ENCODE assay signal across 8 cellular contexts in genomic region chr19:294819-295686, GRCh38. TPM values are rescaled to one million over a fixed set of nuclear protein-coding genes. Genes with fewer than 3 reads are reported as not detected.
DNase-seq lines count a peak whose midpoint lies in the region; ATAC-seq and TF ChIP-seq lines count a peak whose summit lies in the region.

No MANE protein-coding gene starts in this region.

- CTCF ChIA-PET in CD8-positive, alpha-beta memory T cell (lab: Charles Lee) = interaction anchor here (1.6 kb wide), 1 partner anchor 211 kb away, joined by 4 read pairs; no protein-coding TSS in a partner anchor

- peak; percentile 60 for TF ChIP-seq RAD21 in Ishikawa (IDR thresholded peaks at IDR 0.05; ENCODE audit: low read depth)

- peaks cover 0 to under 1% (median 0%) of the 10 kb centered on the region in 3 donors for H3K36me3 Mint-ChIP-seq in CD8-positive, alpha-beta memory T cell
- H3K36me3 Mint-ChIP-seq in effector memory CD8-positive, alpha-beta T cell (ENCODE audit: insufficient read depth) = peaks cover 6% of the 10 kb centered on the region

- no peak overlapping the region for H3K27ac Mint-ChIP-seq in CD8-positive, alpha-beta memory T cell
- no peak overlapping the region for H3K27ac Mint-ChIP-seq in effector memory CD8-positive, alpha-beta T cell

- no peaks in the 10 kb centered on the region for H3K36me3 ChIP-seq in CD8-positive, alpha-beta memory T cell (ENCODE audit: insufficient read depth, low read length)

- H3K4me1 ChIP-seq in CD8-positive, alpha-beta memory T cell (ENCODE audit: insufficient read depth, low read length) = peaks cover 9% of the 10 kb centered on the region

- no peak for TF ChIP-seq EP300 in Ishikawa (IDR thresholded peaks at IDR 0.05; ENCODE audit: borderline replicate concordance)

- peak in 3 of 5 donors; percentile 15 to 40 (median 19) for DNase-seq in CD8-positive, alpha-beta memory T cell
- DNase-seq in activated CD4-positive, alpha-beta T cell treated with anti-CD3 and anti-CD28 coated beads for 48 hours = peak; percentile 66
- peak; percentile 34 to 45 (median 43) for DNase-seq in effector memory CD8-positive, alpha-beta T cell
- DNase-seq in midbrain (lab: John Stamatoyannopoulos, UW) (peak; percentile 39), substantia nigra (lab: John Stamatoyannopoulos, UW) (peak in 28 of 49 donors; percentile 5 to 62 (median 32)), G401 (ENCODE audit: low spot score) (no peak)

- peak overlapping the region in 4 of 7 donors; percentile 33 to 41 (median 38) for H3K4me3 Mint-ChIP-seq in CD8-positive, alpha-beta memory T cell
- H3K4me3 Mint-ChIP-seq in effector memory CD8-positive, alpha-beta T cell = peak overlapping the region; percentile 15 to 49

- POLR2A ChIA-PET in CD8-positive, alpha-beta memory T cell (lab: Charles Lee) = no interaction called here

- no peaks in the 10 kb centered on the region for H3K9me3 ChIP-seq in CD8-positive, alpha-beta memory T cell (ENCODE audit: low read length)

- peaks cover 24 to 47% of the 10 kb centered on the region in 2 donors for H3K27me3 Mint-ChIP-seq in CD8-positive, alpha-beta memory T cell
- peaks cover 38 to 55% of the 10 kb centered on the region in 2 donors for H3K27me3 Mint-ChIP-seq in effector memory CD8-positive, alpha-beta T cell

- H3K27me3 ChIP-seq in CD8-positive, alpha-beta memory T cell (ENCODE audit: insufficient read depth, low read length, poor library complexity, severe bottlenecking) = peaks cover 12% of the 10 kb centered on the region

- in situ Hi-C loops in G401 (cut with HindIII; ENCODE audit: low sequenced_read_pairs) = no loop called here

- peaks cover 14 to 17% (median 16%) of the 10 kb centered on the region in 3 donors for H3K4me1 Mint-ChIP-seq in CD8-positive, alpha-beta memory T cell
- H3K4me1 Mint-ChIP-seq in effector memory CD8-positive, alpha-beta T cell (ENCODE audit: low read depth in 2 of 2) = peaks cover 5 to 10% of the 10 kb centered on the region in 2 donors

- H3K4me3 ChIP-seq in CD8-positive, alpha-beta memory T cell (ENCODE audit: low read length) = no peak overlapping the region

- ATAC-seq in effector memory CD8-positive, alpha-beta T cell (replicated peaks) = peak; percentile 61
- ATAC-seq in GM21737 (IDR thresholded peaks at IDR 0.05; ENCODE audit: unreplicated experiment) = no peak

- H3K27ac ChIP-seq in CD8-positive, alpha-beta memory T cell (ENCODE audit: low read depth, low read length) = no peak overlapping the region
- H3K27ac ChIP-seq in substantia nigra (ENCODE audit: low read depth, low read length, poor library complexity, severe bottlenecking) = peak overlapping the region; percentile 26

- no peaks in the 10 kb centered on the region for H3K9me3 Mint-ChIP-seq in CD8-positive, alpha-beta memory T cell
- H3K9me3 Mint-ChIP-seq in effector memory CD8-positive, alpha-beta T cell = no peaks in the 10 kb centered on the region

TF ChIP-seq in Ishikawa, 13 proteins besides CTCF, POLR2A, EP300 and RAD21:
- TF ChIP-seq ZBTB7A (IDR thresholded peaks at IDR 0.05; ENCODE audit: low read depth) = no peak
- no peak for TF ChIP-seq CREB1 (IDR thresholded peaks at IDR 0.05; ENCODE audit: low read depth)
- no peak for TF ChIP-seq FOXM1 (IDR thresholded peaks at IDR 0.05; ENCODE audit: borderline replicate concordance, low read depth)
- TF ChIP-seq USF1 (IDR thresholded peaks at IDR 0.05) = no peak
- TF ChIP-seq TAF1 (IDR thresholded peaks at IDR 0.05; ENCODE audit: low read depth) = no peak
- no peak for TF ChIP-seq MAX (IDR thresholded peaks at IDR 0.05)
- TF ChIP-seq EGR1 (IDR thresholded peaks at IDR 0.05) = no peak
- TF ChIP-seq REST (IDR thresholded peaks at IDR 0.05; ENCODE audit: low read depth) = no peak
- TF ChIP-seq YY1 (IDR thresholded peaks at IDR 0.05; ENCODE audit: low read depth) = no peak
- no peak for TF ChIP-seq CEBPB (IDR thresholded peaks at IDR 0.05)

RNA-seq across cellular contexts. Expression of gene PLPP2, which starts 3.9 kb away (rescaled TPM):
- not detected for total RNA-seq in CD8-positive, alpha-beta memory T cell
- polyA plus RNA-seq in CD8-positive, alpha-beta memory T cell = 2.3 TPM
- total RNA-seq in G401 (2014; rRNA removed; shearing (Covaris generic)) = not detected in 2 replicates

RNA-seq across cellular contexts. Expression of gene MIER2, which starts 49.5 kb away (rescaled TPM):
- 10 to 100 TPM; 20.9 TPM for total RNA-seq in CD8-positive, alpha-beta memory T cell
- polyA plus RNA-seq in CD8-positive, alpha-beta memory T cell = 4.9 TPM
- 19.2 and 82.6 TPM in 2 replicates for total RNA-seq in G401 (2014; rRNA removed; shearing (Covaris generic))
